ENCODE assay signal across 8 cellular contexts in the genomic region with DNA sequence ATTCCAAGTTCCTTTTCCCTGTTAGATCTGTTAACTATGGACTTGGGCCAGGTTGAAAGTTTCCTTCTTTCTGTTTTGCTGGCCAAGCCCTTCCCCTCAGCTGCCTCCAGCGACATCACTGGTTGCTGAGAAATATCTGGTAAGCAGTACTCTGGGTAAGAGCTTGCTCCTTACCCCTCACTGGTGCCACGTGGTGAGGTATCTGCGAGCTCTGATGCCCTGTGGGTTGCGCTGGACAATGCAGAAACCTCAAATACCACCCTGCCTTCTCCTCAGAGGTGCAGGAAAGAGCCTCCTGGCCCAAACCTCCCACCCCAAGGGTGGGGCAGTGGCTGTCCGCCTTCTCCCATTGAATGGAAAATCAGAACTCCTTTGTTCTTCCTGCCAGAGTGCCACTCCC. TPM values are rescaled to one million over a fixed set of nuclear protein-coding genes. Genes with fewer than 3 reads are reported as not detected.
DNase-seq lines count a peak whose midpoint lies in the region; ATAC-seq lines count a peak whose summit lies in the region.

No MANE protein-coding gene starts in this region.

- no peaks in the 10 kb centered on the region for H3K9me3 ChIP-seq in T-helper 17 cell (ENCODE audit: control insufficient read depth, low read length, poor library complexity, severe bottlenecking)

- peaks cover 43% of the 10 kb centered on the region for H3K4me1 Mint-ChIP-seq in T-helper 17 cell

- H3K4me3 Mint-ChIP-seq in T-helper 17 cell = peak overlapping the region; percentile 76

- ATAC-seq in T-helper 17 cell (no peak), Right ventricle myocardium superior (ENCODE audit: poor library complexity) (peak; percentile 88), GM19023 (IDR thresholded peaks at IDR 0.05; ENCODE audit: unreplicated experiment) (no peak)

- DNase-seq in CD1c-positive myeloid dendritic cell (ENCODE audit: extremely low spot score) = peak; percentile 45
- no peak for DNase-seq in T-helper 17 cell
- DNase-seq in Right ventricle myocardium superior = peak; percentile 70
- DNase-seq in pons (ENCODE audit: low spot score) = peak; percentile 58
- no peak for DNase-seq in NCI-H1048 (lab: John Stamatoyannopoulos, UW)
- DNase-seq in NK-92 treated with Interleukin-12 subunit alpha and Interleukin-12 subunit beta, amount 100 ng/mL, for 24 hours (lab: John Stamatoyannopoulos, UW) = no peak
- no peak for DNase-seq in NCI-H2227 treated with DMSO at 0.1 percent for 48 hours (lab: John Stamatoyannopoulos, UW)

- H3K27me3 Mint-ChIP-seq in T-helper 17 cell = no peaks in the 10 kb centered on the region

- intact Hi-C loops in Right ventricle myocardium superior (cut with DNase I) = no loop called here

- no peaks in the 10 kb centered on the region for H3K36me3 Mint-ChIP-seq in T-helper 17 cell (ENCODE audit: low read depth)

- H3K27ac Mint-ChIP-seq in T-helper 17 cell = peak overlapping the region; percentile 90

RNA-seq across cellular contexts. Expression of gene APH1B, which starts 42.9 kb away (rescaled TPM):
- total RNA-seq in T-helper 17 cell = 10 to 100 TPM; 11.8 to 17.6 TPM
- 7.1 TPM for total RNA-seq in Right ventricle myocardium superior

RNA-seq across cellular contexts. Expression of gene RAB8B, which starts 45.1 kb away (rescaled TPM):
- total RNA-seq in T-helper 17 cell = 100 to 1,000 TPM in 1 of 2 donors, 10 to 100 TPM in 1; 78.1 to 108 TPM
- 10.0 TPM for total RNA-seq in Right ventricle myocardium superior

Comparison
In these comparisons a context has a peak if more than half of its experiments do, and no peak if none do; other contexts are left out.
1. DNase-seq: peak in CD1c-positive myeloid dendritic cell (single experiment), Right ventricle myocardium superior (single experiment) and pons (single experiment); none in T-helper 17 cell (0 of 3), NCI-H1048 (single experiment), NK-92 treated with Interleukin-12 subunit alpha and Interleukin-12 subunit beta, amount 100 ng/mL, for 24 hours (single experiment) and NCI-H2227 treated with DMSO at 0.1 percent for 48 hours (single experiment).